ENCODE assay signal across 21 cellular contexts in the genomic region with DNA sequence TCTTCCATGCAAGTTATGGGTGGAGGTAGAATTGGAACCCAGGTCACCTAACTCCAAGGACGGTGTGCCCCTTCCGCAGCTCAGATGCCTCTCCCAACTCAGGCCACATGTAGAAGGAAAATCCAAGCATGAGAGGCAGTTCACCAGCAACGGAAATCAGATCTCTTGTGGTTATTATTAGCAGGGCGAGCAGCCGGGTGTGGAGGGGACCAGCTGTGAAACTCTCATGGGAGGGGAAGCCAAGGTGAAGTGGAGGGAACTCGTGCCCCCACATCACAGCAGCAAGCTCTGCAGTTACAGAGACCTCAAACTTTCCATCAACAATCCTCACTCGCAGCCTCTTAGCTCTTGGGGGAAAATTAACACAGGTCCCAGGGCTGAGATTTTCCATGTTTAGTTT.
"Had no signal": no experiment of that assay in that cellular context is flagged by ENCODE, and none has a peak within 500 bp of the region (broad histone marks: within the 10 kb centered on the region; RNA-seq: fewer than 3 reads in every experiment).

No MANE protein-coding gene starts in this region.

- H3K4me1 Mint-ChIP-seq: activated naive CD4-positive, alpha-beta T cell treated with anti-CD3 and anti-CD28 coated beads, Interleukin-2, amount 10 ng/mL, durations not matched to agents 7 days and 5 days; activated naive CD8-positive, alpha-beta T cell treated with anti-CD3 and anti-CD28 coated beads, Interleukin-2, amount 50 U/mL, for 24 hours; naive thymus-derived CD4-positive, alpha-beta T cell had no signal

- H3K9me3 Mint-ChIP-seq: activated B cell treated with CpG ODN at 0.5 μM for 24 hours; activated naive CD4-positive, alpha-beta T cell treated with anti-CD3 and anti-CD28 coated beads, Interleukin-2, amount 10 ng/mL, durations not matched to agents 7 days and 5 days; activated naive CD8-positive, alpha-beta T cell treated with anti-CD3 and anti-CD28 coated beads, Interleukin-2, amount 50 U/mL, for 24 hours; activated T-cell treated with anti-CD3 and anti-CD28 coated beads, Interleukin-2, amount 50 U/mL, for 4 hours; stimulated activated naive CD8-positive, alpha-beta T cell treated with anti-CD3 and anti-CD28 coated beads, Interleukin-15, Interleukin-2, amounts not matched to agents 100 ng/mL and 50 ng/mL, for 24 hours had no signal

- H3K9me3 ChIP-seq: colonic mucosa, psoas muscle, transverse colon, uterus had no signal

- H3K4me3 ChIP-seq: colonic mucosa, hepatocyte, psoas muscle, skin epidermis, transverse colon, uterus had no signal

- H3K27me3 Mint-ChIP-seq: activated naive CD4-positive, alpha-beta T cell treated with anti-CD3 and anti-CD28 coated beads, Interleukin-2, amount 10 ng/mL, durations not matched to agents 7 days and 5 days had no signal

- H3K27ac Mint-ChIP-seq: activated B cell treated with CpG ODN at 0.5 μM for 24 hours; activated naive CD8-positive, alpha-beta T cell treated with anti-CD3 and anti-CD28 coated beads, Interleukin-2, amount 50 U/mL, for 24 hours; naive thymus-derived CD4-positive, alpha-beta T cell; stimulated activated naive CD8-positive, alpha-beta T cell treated with anti-CD3 and anti-CD28 coated beads, Interleukin-15, Interleukin-2, amounts not matched to agents 100 ng/mL and 50 ng/mL, for 24 hours had no signal

- DNase-seq: activated B cell treated with CpG ODN at 0.5 μM for 24 hours; activated CD4-positive, alpha-beta T cell treated with anti-CD3 and anti-CD28 coated beads for 4 hours; activated CD8-positive, alpha-beta memory T cell treated with anti-CD3 and anti-CD28 coated beads, Interleukin-2, amount 50 U/mL, for 4 hours; activated naive CD4-positive, alpha-beta T cell treated with anti-CD3 and anti-CD28 coated beads, Interleukin-2, amount 10 ng/mL, durations not matched to agents 7 days and 5 days; activated naive CD8-positive, alpha-beta T cell treated with anti-CD3 and anti-CD28 coated beads, Interleukin-2, amount 50 U/mL, for 24 hours; activated T-cell treated with anti-CD3 and anti-CD28 coated beads, Interleukin-2, amount 50 U/mL, for 4 hours; anterior cingulate cortex; brain microvascular endothelial cell; central memory CD4-positive, alpha-beta T cell; colonic mucosa; foreskin keratinocyte; left cardiac atrium; mesendoderm; naive thymus-derived CD4-positive, alpha-beta T cell; psoas muscle; right cardiac atrium; transverse colon; uterus had no signal

- H3K36me3 ChIP-seq: brain microvascular endothelial cell, colonic mucosa, transverse colon, uterus had no signal

- H3K4me1 ChIP-seq: colonic mucosa, foreskin keratinocyte, psoas muscle, transverse colon, uterus had no signal

- ATAC-seq: activated naive CD8-positive, alpha-beta T cell treated with anti-CD3 and anti-CD28 coated beads, Interleukin-2, amount 50 U/mL, for 24 hours; activated T-cell treated with anti-CD3 and anti-CD28 coated beads, Interleukin-2, amount 50 U/mL, for 4 hours; foreskin keratinocyte; left cardiac atrium; naive thymus-derived CD4-positive, alpha-beta T cell; psoas muscle; right cardiac atrium had no signal

- H3K36me3 Mint-ChIP-seq: activated naive CD4-positive, alpha-beta T cell treated with anti-CD3 and anti-CD28 coated beads, Interleukin-2, amount 10 ng/mL, durations not matched to agents 7 days and 5 days; naive thymus-derived CD4-positive, alpha-beta T cell had no signal

- H2AFZ ChIP-seq: hepatocyte had no signal

- H3K4me2 ChIP-seq: hepatocyte had no signal

- H3K4me3 Mint-ChIP-seq: activated B cell treated with CpG ODN at 0.5 μM for 24 hours; activated naive CD4-positive, alpha-beta T cell treated with anti-CD3 and anti-CD28 coated beads, Interleukin-2, amount 10 ng/mL, durations not matched to agents 7 days and 5 days; activated naive CD8-positive, alpha-beta T cell treated with anti-CD3 and anti-CD28 coated beads, Interleukin-2, amount 50 U/mL, for 24 hours; activated T-cell treated with anti-CD3 and anti-CD28 coated beads, Interleukin-2, amount 50 U/mL, for 4 hours; naive thymus-derived CD4-positive, alpha-beta T cell; stimulated activated naive CD8-positive, alpha-beta T cell treated with anti-CD3 and anti-CD28 coated beads, Interleukin-15, Interleukin-2, amounts not matched to agents 100 ng/mL and 50 ng/mL, for 24 hours had no signal

- H3K79me2 ChIP-seq: hepatocyte had no signal

- H3K27me3 ChIP-seq: brain microvascular endothelial cell, colonic mucosa, hepatocyte, transverse colon, uterus had no signal

- H3K27ac ChIP-seq: brain microvascular endothelial cell, colonic mucosa, foreskin keratinocyte, hepatocyte, psoas muscle, skin epidermis, transverse colon, uterus had no signal
